ENCODE assay signal across 17 cellular contexts in genomic region chr14:53516261-53516774, GRCh38.
DNase-seq lines count a peak whose midpoint lies in the region; ATAC-seq lines count a peak whose summit lies in the region.
"Had no signal": no experiment of that assay in that cellular context is flagged by ENCODE, and none has a peak within 500 bp of the region (broad histone marks: within the 10 kb centered on the region; RNA-seq: fewer than 3 reads in every experiment).

No MANE protein-coding gene starts in this region.

- ATAC-seq in esophagus mucosa (no peak), HG03442 (IDR thresholded peaks at IDR 0.05; ENCODE audit: unreplicated experiment) (no peak)
- ATAC-seq: activated CD8-positive, alpha-beta T cell treated with anti-CD3 and anti-CD28 coated beads, Interleukin-2, amount 10 ng/mL, durations not matched to agents 7 days and 5 days; mucosa of descending colon had no signal

- DNase-seq in EL (peak; percentile 87), NCI-H226 (peak; percentile 29), fibroblast of gingiva (ENCODE audit: low read depth) (peak; percentile 97), stromal cell of bone marrow (ENCODE audit: low read depth) (peak; percentile 87), GF-D8 (lab: John Stamatoyannopoulos, UW) (no peak)
- DNase-seq: activated CD8-positive, alpha-beta T cell treated with anti-CD3 and anti-CD28 coated beads, Interleukin-2, amount 10 ng/mL, durations not matched to agents 7 days and 5 days; activated gamma-delta T cell; CD4-positive, alpha-beta memory T cell; Kasumi-1; mucosa of descending colon; NCI-H446; ovary; PC-9; small intestine; stimulated activated naive CD4-positive, alpha-beta T cell had no signal
